In genomic region chr12:71552728-71553501, GRCh38 we compare ENCODE assay signal across 1 cellular context.
TF ChIP-seq lines count a peak whose summit lies in the region.

No MANE protein-coding gene starts in this region.

TF ChIP-seq in HepG2, 621 proteins besides CTCF, POLR2A, EP300 and RAD21 (continued from another document and continues in another):
- TF ChIP-seq HOMEZ (CRISPR knock-in tag; IDR thresholded peaks at IDR 0.05; ENCODE audit: low read depth) (peak; percentile 87; the same call in 1 of the 2 replicates), ZNF7 (CRISPR knock-in tag; IDR thresholded peaks at IDR 0.05) (peak; percentile 80), ZNF652 (CRISPR knock-in tag; IDR thresholded peaks at IDR 0.05; ENCODE audit: borderline replicate concordance, low read depth) (peak; percentile 91), TAF15 (IDR thresholded peaks at IDR 0.05; ENCODE audit: low read depth, low read length, poor library complexity, severe bottlenecking) (no peak), GATA4 (IDR thresholded peaks at IDR 0.05; ENCODE audit: borderline replicate concordance, low read depth) (peak; percentile 79; the same call in 1 of the 2 replicates), ATF2 (CRISPR knock-in tag; IDR thresholded peaks at IDR 0.05) (peak; percentile 58; the same call in 1 of the 2 replicates), ZNF761 (CRISPR knock-in tag; conservative IDR thresholded peaks at IDR 0.05) (no peak), ZNF367 (CRISPR knock-in tag; IDR thresholded peaks at IDR 0.05; ENCODE audit: borderline replicate concordance) (no peak), CREB1 (IDR thresholded peaks at IDR 0.05) (no peak), CREB1 (CRISPR knock-in tag; IDR thresholded peaks at IDR 0.05) (peak; percentile 85), NR2F1 (CRISPR knock-in tag; IDR thresholded peaks at IDR 0.05) (peak; percentile 58 to 85; a peak in 3 of 4 replicates), ESRRA (CRISPR knock-in tag; IDR thresholded peaks at IDR 0.05; ENCODE audit: low read depth) (peak; percentile 74; the same call in 1 of the 2 replicates), ZNF331 (CRISPR knock-in tag; IDR thresholded peaks at IDR 0.05) (peak; percentile 68; the same call in 1 of the 2 replicates), SIN3A (IDR thresholded peaks at IDR 0.05; ENCODE audit: borderline replicate concordance, low read depth, low read length) (no peak), NFIC (IDR thresholded peaks at IDR 0.05; ENCODE audit: low read length) (peak; percentile 97), JUNB (CRISPR knock-in tag; IDR thresholded peaks at IDR 0.05; ENCODE audit: borderline replicate concordance) (peak; percentile 9; the same call in 1 of the 2 replicates), ZNF713 (CRISPR knock-in tag; IDR thresholded peaks at IDR 0.05) (no peak), ERF (CRISPR knock-in tag; IDR thresholded peaks at IDR 0.05) (peak; percentile 78), POGZ (CRISPR knock-in tag; IDR thresholded peaks at IDR 0.05) (peak; percentile 65), HOXA3 (CRISPR knock-in tag; IDR thresholded peaks at IDR 0.05) (peak; percentile 76), TOE1 (CRISPR knock-in tag; IDR thresholded peaks at IDR 0.05) (no peak), ZNF816 (CRISPR knock-in tag; IDR thresholded peaks at IDR 0.05; ENCODE audit: borderline replicate concordance) (no peak; the same call in 1 of the 2 replicates), ZNF225 (CRISPR knock-in tag; IDR thresholded peaks at IDR 0.05) (no peak), ZNF281 (CRISPR knock-in tag; IDR thresholded peaks at IDR 0.05; ENCODE audit: borderline replicate concordance) (no peak; the same call in 1 of the 2 replicates), FOXO1 (CRISPR knock-in tag; IDR thresholded peaks at IDR 0.05) (peak; percentile 87), ZNF382 (CRISPR knock-in tag; IDR thresholded peaks at IDR 0.05; ENCODE audit: borderline replicate concordance) (no peak), TFAP4 (IDR thresholded peaks at IDR 0.05; ENCODE audit: borderline replicate concordance, low read depth) (0 out of 2 replicates have a peak, but pooled peaks have one; percentile 20), HMG20A (CRISPR knock-in tag; IDR thresholded peaks at IDR 0.05; ENCODE audit: borderline replicate concordance) (peak; percentile 97), HES4 (CRISPR knock-in tag; IDR thresholded peaks at IDR 0.05; ENCODE audit: borderline replicate concordance) (no peak), ZBTB34 (CRISPR knock-in tag; IDR thresholded peaks at IDR 0.05) (peak; percentile 81), TCF12 (IDR thresholded peaks at IDR 0.05) (no peak), TCF12 (CRISPR knock-in tag; IDR thresholded peaks at IDR 0.05) (peak; percentile 78; the same call in 1 of the 2 replicates), HNRNPUL1 (IDR thresholded peaks at IDR 0.05; ENCODE audit: low read depth, low read length) (no peak), ZNF136 (CRISPR knock-in tag; IDR thresholded peaks at IDR 0.05; ENCODE audit: low read depth) (0 out of 2 replicates have a peak, but pooled peaks have one; percentile 67), THRA (CRISPR knock-in tag; IDR thresholded peaks at IDR 0.05; ENCODE audit: borderline replicate concordance) (peak; percentile 98), ZBTB7B (CRISPR knock-in tag; IDR thresholded peaks at IDR 0.05) (peak; percentile 58; the same call in 1 of the 2 replicates), ZNF263 (CRISPR knock-in tag; IDR thresholded peaks at IDR 0.05) (0 out of 2 replicates have a peak, but pooled peaks have one; percentile 38), TMF1 (CRISPR knock-in tag; IDR thresholded peaks at IDR 0.05; ENCODE audit: low read depth) (0 out of 2 replicates have a peak, but pooled peaks have one; percentile 62), ZBTB26 (CRISPR knock-in tag; IDR thresholded peaks at IDR 0.05; ENCODE audit: borderline replicate concordance) (peak; percentile 56; the same call in 1 of the 2 replicates), ZNF850 (CRISPR knock-in tag; conservative IDR thresholded peaks at IDR 0.05) (no peak), ZMYM4 (CRISPR knock-in tag; IDR thresholded peaks at IDR 0.05) (peak; percentile 86), TBX3 (IDR thresholded peaks at IDR 0.05; ENCODE audit: borderline replicate concordance) (peak; percentile 55; the same call in 1 of the 2 replicates), ZNF232 (CRISPR knock-in tag; IDR thresholded peaks at IDR 0.05; ENCODE audit: borderline replicate concordance) (no peak; the same call in 1 of the 2 replicates), ZNF564 (CRISPR knock-in tag; IDR thresholded peaks at IDR 0.05) (no peak), NCOA2 (CRISPR knock-in tag; IDR thresholded peaks at IDR 0.05) (peak; percentile 98), THAP9 (CRISPR knock-in tag; IDR thresholded peaks at IDR 0.05; ENCODE audit: borderline replicate concordance) (no peak), FOXA3 (CRISPR knock-in tag; IDR thresholded peaks at IDR 0.05) (peak; percentile 78), LCORL (IDR thresholded peaks at IDR 0.05) (peak; percentile 53; the same call in 1 of the 2 replicates), LCORL (CRISPR knock-in tag; IDR thresholded peaks at IDR 0.05) (peak; percentile 81), TBL1XR1 (IDR thresholded peaks at IDR 0.05; ENCODE audit: borderline replicate concordance, low read length, partially characterized antibody) (peak; percentile 100)
